Comparison of ENCODE assay signal across 1 cellular context in the genomic region with DNA sequence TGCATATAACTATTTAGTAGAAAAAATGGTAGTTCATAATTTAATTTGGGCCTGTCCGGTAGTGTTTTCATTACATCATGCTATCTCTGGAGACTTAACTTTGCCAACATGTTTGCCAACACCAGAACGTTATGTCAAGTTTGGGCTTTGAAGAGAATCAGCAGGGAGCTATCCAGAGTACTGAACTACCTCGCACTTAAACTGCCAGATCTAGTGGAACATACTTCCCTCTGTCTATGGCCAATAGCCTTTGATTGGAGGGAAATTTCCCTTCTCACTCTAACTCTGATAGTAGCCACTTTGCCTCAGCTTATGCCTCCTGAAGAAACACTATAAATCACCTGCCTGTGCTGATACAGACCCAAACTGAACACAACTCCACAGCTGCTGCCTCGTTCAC.
TF ChIP-seq lines count a peak whose summit lies in the region.

No MANE protein-coding gene starts in this region.

TF ChIP-seq in GM23338, 12 proteins besides CTCF, POLR2A, EP300 and RAD21 (continued from another document):
- TF ChIP-seq, protein P1, sequence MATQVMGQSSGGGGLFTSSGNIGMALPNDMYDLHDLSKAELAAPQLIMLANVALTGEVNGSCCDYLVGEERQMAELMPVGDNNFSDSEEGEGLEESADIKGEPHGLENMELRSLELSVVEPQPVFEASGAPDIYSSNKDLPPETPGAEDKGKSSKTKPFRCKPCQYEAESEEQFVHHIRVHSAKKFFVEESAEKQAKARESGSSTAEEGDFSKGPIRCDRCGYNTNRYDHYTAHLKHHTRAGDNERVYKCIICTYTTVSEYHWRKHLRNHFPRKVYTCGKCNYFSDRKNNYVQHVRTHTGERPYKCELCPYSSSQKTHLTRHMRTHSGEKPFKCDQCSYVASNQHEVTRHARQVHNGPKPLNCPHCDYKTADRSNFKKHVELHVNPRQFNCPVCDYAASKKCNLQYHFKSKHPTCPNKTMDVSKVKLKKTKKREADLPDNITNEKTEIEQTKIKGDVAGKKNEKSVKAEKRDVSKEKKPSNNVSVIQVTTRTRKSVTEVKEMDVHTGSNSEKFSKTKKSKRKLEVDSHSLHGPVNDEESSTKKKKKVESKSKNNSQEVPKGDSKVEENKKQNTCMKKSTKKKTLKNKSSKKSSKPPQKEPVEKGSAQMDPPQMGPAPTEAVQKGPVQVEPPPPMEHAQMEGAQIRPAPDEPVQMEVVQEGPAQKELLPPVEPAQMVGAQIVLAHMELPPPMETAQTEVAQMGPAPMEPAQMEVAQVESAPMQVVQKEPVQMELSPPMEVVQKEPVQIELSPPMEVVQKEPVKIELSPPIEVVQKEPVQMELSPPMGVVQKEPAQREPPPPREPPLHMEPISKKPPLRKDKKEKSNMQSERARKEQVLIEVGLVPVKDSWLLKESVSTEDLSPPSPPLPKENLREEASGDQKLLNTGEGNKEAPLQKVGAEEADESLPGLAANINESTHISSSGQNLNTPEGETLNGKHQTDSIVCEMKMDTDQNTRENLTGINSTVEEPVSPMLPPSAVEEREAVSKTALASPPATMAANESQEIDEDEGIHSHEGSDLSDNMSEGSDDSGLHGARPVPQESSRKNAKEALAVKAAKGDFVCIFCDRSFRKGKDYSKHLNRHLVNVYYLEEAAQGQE (IDR thresholded peaks at IDR 0.05; ENCODE audit: unreplicated experiment), result peak; percentile 92
